15 cellular contexts compared by ENCODE assay signal in genomic region chr1:13771745-13772144, GRCh38.
DNase-seq lines count a peak whose midpoint lies in the region; ATAC-seq lines count a peak whose summit lies in the region.
"Had no signal": no experiment of that assay in that cellular context is flagged by ENCODE, and none has a peak within 500 bp of the region (broad histone marks: within the 10 kb centered on the region; RNA-seq: fewer than 3 reads in every experiment).

No MANE protein-coding gene starts in this region.

- no peak overlapping the region for H3K23ac ChIP-seq in neuronal stem cell (ENCODE audit: low read depth, low read length, poor library complexity)

- no peaks in the 10 kb centered on the region for H3K9me3 Mint-ChIP-seq in stimulated activated naive CD8-positive, alpha-beta T cell treated with anti-CD3 and anti-CD28 coated beads, Interleukin-15, Interleukin-2, amounts not matched to agents 100 ng/mL and 50 ng/mL, for 24 hours
- H3K9me3 Mint-ChIP-seq in activated T-helper 2 cell treated with anti-CD3 and anti-CD28 coated beads, Interferon-gamma antibody, Interleukin-2, Interleukin-4, amounts not matched to agents 10 μg/mL and 5 μg/mL and 100 μg/mL, durations not matched to agents 14 hours and 24 hours and 36 hours = no peaks in the 10 kb centered on the region
- no peaks in the 10 kb centered on the region for H3K9me3 Mint-ChIP-seq in naive B cell

- no peaks in the 10 kb centered on the region for H3K27me3 ChIP-seq in neuronal stem cell (ENCODE audit: control insufficient read depth in 3 of 3, insufficient read depth in 3 of 3, low read depth in 1 of 3, low read length in 3 of 3)

- no CpG with 5 or more reads among the region's 5 CpGs for WGBS in neuronal stem cell (ENCODE audit: extremely low coverage in 2 of 2, insufficient read length in 2 of 2, insufficient replicate concordance in 1 of 2), 2 donors

- no peak overlapping the region for H3K4me3 ChIP-seq in neuronal stem cell (ENCODE audit: low read length in 2 of 2)

- no peak overlapping the region for H2BK15ac ChIP-seq in neuronal stem cell (ENCODE audit: low read length)

- H3K14ac ChIP-seq in neuronal stem cell (ENCODE audit: low read length) = no peak overlapping the region

- no peak overlapping the region for H3K9ac ChIP-seq in neuronal stem cell (ENCODE audit: low read depth, low read length, poor library complexity)

- no peak overlapping the region for H4K91ac ChIP-seq in neuronal stem cell (ENCODE audit: low read depth, low read length, poor library complexity)

- H3K79me1 ChIP-seq in neuronal stem cell (ENCODE audit: low read depth, low read length) = peaks cover 3% of the 10 kb centered on the region

- H4K8ac ChIP-seq in neuronal stem cell (ENCODE audit: low read depth, low read length) = no peak overlapping the region

- no peak overlapping the region for H2BK120ac ChIP-seq in neuronal stem cell (ENCODE audit: low read depth, low read length)

- no peaks in the 10 kb centered on the region for H3K4me1 ChIP-seq in neuronal stem cell (ENCODE audit: control insufficient read depth in 2 of 2, insufficient read depth in 1 of 2, low read depth in 1 of 2, low read length in 2 of 2)

- H2BK5ac ChIP-seq in neuronal stem cell (ENCODE audit: low read length) = no peak overlapping the region

- intact Hi-C loops in activated T-helper 2 cell treated with anti-CD3 and anti-CD28 coated beads, Interferon-gamma antibody, Interleukin-2, Interleukin-4, amounts not matched to agents 10 μg/mL and 5 μg/mL and 100 μg/mL, durations not matched to agents 14 hours and 24 hours and 36 hours (cut with micrococcal nuclease) = no loop called here

- peak overlapping the region; percentile 3 for H3K27ac Mint-ChIP-seq in stimulated activated naive CD8-positive, alpha-beta T cell treated with anti-CD3 and anti-CD28 coated beads, Interleukin-15, Interleukin-2, amounts not matched to agents 100 ng/mL and 50 ng/mL, for 24 hours
- H3K27ac Mint-ChIP-seq in activated T-helper 2 cell treated with anti-CD3 and anti-CD28 coated beads, Interferon-gamma antibody, Interleukin-2, Interleukin-4, amounts not matched to agents 10 μg/mL and 5 μg/mL and 100 μg/mL, durations not matched to agents 14 hours and 24 hours and 36 hours = peak overlapping the region; percentile 3
- H3K27ac Mint-ChIP-seq in naive B cell = peak overlapping the region in 5 of 6 donors; percentile 7 to 92 (median 59)

- no peaks in the 10 kb centered on the region for H3K9me3 ChIP-seq in neuronal stem cell (replicated peaks in 1 of 2; ENCODE audit: control insufficient read depth in 2 of 2, insufficient read depth in 1 of 2, low read depth in 1 of 2, low read length in 2 of 2)

- peaks cover 25% of the 10 kb centered on the region for H3K4me1 Mint-ChIP-seq in stimulated activated naive CD8-positive, alpha-beta T cell treated with anti-CD3 and anti-CD28 coated beads, Interleukin-15, Interleukin-2, amounts not matched to agents 100 ng/mL and 50 ng/mL, for 24 hours (ENCODE audit: low read depth)
- peaks cover 4% of the 10 kb centered on the region for H3K4me1 Mint-ChIP-seq in activated T-helper 2 cell treated with anti-CD3 and anti-CD28 coated beads, Interferon-gamma antibody, Interleukin-2, Interleukin-4, amounts not matched to agents 10 μg/mL and 5 μg/mL and 100 μg/mL, durations not matched to agents 14 hours and 24 hours and 36 hours (ENCODE audit: low read depth)
- peaks cover 27 to 47% (median 38%) of the 10 kb centered on the region in 3 donors for H3K4me1 Mint-ChIP-seq in naive B cell

- no peak overlapping the region for H3K4ac ChIP-seq in neuronal stem cell (ENCODE audit: low read length)

- no peak for DNase-seq in stimulated activated naive CD8-positive, alpha-beta T cell treated with anti-CD3 and anti-CD28 coated beads, Interleukin-15, Interleukin-2, amounts not matched to agents 100 U/mL and 50 U/mL, for 24 hours
- no peak for DNase-seq in activated T-helper 2 cell treated with anti-CD3 and anti-CD28 coated beads, Interferon-gamma antibody, Interleukin-2, Interleukin-4, amounts not matched to agents 10 μg/mL and 5 μg/mL and 100 μg/mL, durations not matched to agents 14 hours and 24 hours and 36 hours (ENCODE audit: low spot score)
- DNase-seq in naive B cell = no peak
- DNase-seq in NOMO-1 treated with DMSO at 0.1 percent for 48 hours (lab: John Stamatoyannopoulos, UW; ENCODE audit: unreplicated experiment) = no peak
- DNase-seq in neuronal stem cell (ENCODE audit: low spot score) = no peak
- DNase-seq: C1 segment of cervical spinal cord, COR-L47, DMS153, Kasumi-1, MM.1S, NCI-H1092 treated with DMSO at 0.1 percent for 48 hours, NCI-H524 treated with DMSO at 0.1 percent for 48 hours had no signal

- H2AFZ ChIP-seq in neuronal stem cell (ENCODE audit: low read length) = no peak overlapping the region

- no peak overlapping the region for H3K4me2 ChIP-seq in neuronal stem cell (ENCODE audit: insufficient read depth, low read length, poor library complexity, severe bottlenecking)

- no peak overlapping the region for H3K4me3 Mint-ChIP-seq in stimulated activated naive CD8-positive, alpha-beta T cell treated with anti-CD3 and anti-CD28 coated beads, Interleukin-15, Interleukin-2, amounts not matched to agents 100 ng/mL and 50 ng/mL, for 24 hours
- H3K4me3 Mint-ChIP-seq in activated T-helper 2 cell treated with anti-CD3 and anti-CD28 coated beads, Interferon-gamma antibody, Interleukin-2, Interleukin-4, amounts not matched to agents 10 μg/mL and 5 μg/mL and 100 μg/mL, durations not matched to agents 14 hours and 24 hours and 36 hours (ENCODE audit: low read depth) = no peak overlapping the region
- H3K4me3 Mint-ChIP-seq in naive B cell = peak overlapping the region in 2 of 8 donors; percentile 13 to 21

- no peak overlapping the region for H3K27ac ChIP-seq in neuronal stem cell (replicated peaks; ENCODE audit: low read length)

- H3K36me3 Mint-ChIP-seq in stimulated activated naive CD8-positive, alpha-beta T cell treated with anti-CD3 and anti-CD28 coated beads, Interleukin-15, Interleukin-2, amounts not matched to agents 100 ng/mL and 50 ng/mL, for 24 hours (ENCODE audit: low read depth) = peaks cover 36% of the 10 kb centered on the region
- peaks cover 24% of the 10 kb centered on the region for H3K36me3 Mint-ChIP-seq in activated T-helper 2 cell treated with anti-CD3 and anti-CD28 coated beads, Interferon-gamma antibody, Interleukin-2, Interleukin-4, amounts not matched to agents 10 μg/mL and 5 μg/mL and 100 μg/mL, durations not matched to agents 14 hours and 24 hours and 36 hours (ENCODE audit: low read depth)
- peaks cover 14 to 15% of the 10 kb centered on the region in 2 donors for H3K36me3 Mint-ChIP-seq in naive B cell

- H2AK5ac ChIP-seq in neuronal stem cell (ENCODE audit: low read depth, low read length) = no peak overlapping the region

- no peak overlapping the region for H3K18ac ChIP-seq in neuronal stem cell (ENCODE audit: low read length)

- H3K27me3 Mint-ChIP-seq in stimulated activated naive CD8-positive, alpha-beta T cell treated with anti-CD3 and anti-CD28 coated beads, Interleukin-15, Interleukin-2, amounts not matched to agents 100 ng/mL and 50 ng/mL, for 24 hours = no peaks in the 10 kb centered on the region
- H3K27me3 Mint-ChIP-seq in activated T-helper 2 cell treated with anti-CD3 and anti-CD28 coated beads, Interferon-gamma antibody, Interleukin-2, Interleukin-4, amounts not matched to agents 10 μg/mL and 5 μg/mL and 100 μg/mL, durations not matched to agents 14 hours and 24 hours and 36 hours (ENCODE audit: low read depth) = no peaks in the 10 kb centered on the region
- H3K27me3 Mint-ChIP-seq in naive B cell = no peaks in the 10 kb centered on the region

- H3K36me3 ChIP-seq in neuronal stem cell (replicated peaks in 1 of 2; ENCODE audit: control insufficient read depth in 2 of 2, insufficient read depth in 2 of 2, low read length in 2 of 2) = peaks cover 15 to 64% of the 10 kb centered on the region in 2 donors

- H2BK12ac ChIP-seq in neuronal stem cell (ENCODE audit: low read length) = no peak overlapping the region

- no peak for ATAC-seq in stimulated activated naive CD8-positive, alpha-beta T cell treated with anti-CD3 and anti-CD28 coated beads, Interleukin-15, Interleukin-2, amounts not matched to agents 100 U/mL and 50 U/mL, for 24 hours
- ATAC-seq in naive B cell (ENCODE audit: low read depth in 2 of 2) (no peak), GM21515 (IDR thresholded peaks at IDR 0.05; ENCODE audit: unreplicated experiment) (no peak)
- ATAC-seq: Panc1 had no signal

Comparison
In these comparisons a context has a peak if more than half of its experiments do, and no peak if none do; other contexts are left out.
1. H3K27ac Mint-ChIP-seq: peak in every context shown above with its lines; median percentile 59 in naive B cell; 3 in stimulated activated naive CD8-positive, alpha-beta T cell treated with anti-CD3 and anti-CD28 coated beads, Interleukin-15, Interleukin-2, amounts not matched to agents 100 ng/mL and 50 ng/mL, for 24 hours; 3 in activated T-helper 2 cell treated with anti-CD3 and anti-CD28 coated beads, Interferon-gamma antibody, Interleukin-2, Interleukin-4, amounts not matched to agents 10 μg/mL and 5 μg/mL and 100 μg/mL, durations not matched to agents 14 hours and 24 hours and 36 hours.